8 cellular contexts compared by ENCODE assay signal in the genomic region with DNA sequence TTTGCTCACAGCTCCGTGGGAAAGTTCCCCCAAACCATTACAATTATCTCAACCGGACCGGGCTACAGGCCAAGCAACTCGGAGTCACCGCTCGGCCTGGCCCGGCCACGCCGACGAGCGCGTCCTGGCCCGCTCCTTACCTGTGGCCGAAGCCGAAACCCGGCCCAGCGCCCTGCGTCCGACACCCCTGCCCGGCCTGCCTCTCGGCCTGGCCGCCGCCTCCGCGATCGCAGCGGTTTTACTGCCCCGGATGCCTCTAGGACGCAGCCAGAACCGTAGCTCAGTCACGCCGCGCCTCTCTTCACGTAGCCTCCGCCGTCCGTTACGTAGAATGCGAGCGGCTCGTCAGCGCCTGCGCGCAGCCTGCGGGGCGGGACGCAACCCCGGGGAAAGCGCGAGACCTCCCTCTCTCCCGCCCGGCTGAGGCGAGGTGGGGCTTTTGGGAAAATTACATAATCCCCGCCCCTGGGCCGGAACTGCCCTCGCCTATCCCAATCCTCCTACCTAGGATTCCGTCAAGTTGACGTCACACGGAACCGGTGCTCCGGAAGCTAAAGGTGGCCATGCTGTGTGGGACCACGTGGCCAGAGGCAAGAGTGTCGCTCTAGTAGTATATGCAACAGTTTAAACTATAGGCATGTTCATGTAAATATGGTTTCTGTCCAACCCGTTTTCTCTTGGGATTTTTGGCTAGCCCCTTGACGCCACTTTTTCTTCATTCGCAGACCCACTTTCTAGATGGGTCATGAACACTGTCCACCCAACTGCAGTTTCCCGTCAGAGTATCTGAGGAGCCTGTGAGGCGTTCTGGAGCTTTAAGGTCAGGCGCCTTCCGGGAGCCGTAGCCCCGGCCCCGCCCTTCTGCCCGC. TPM values are rescaled to one million over a fixed set of nuclear protein-coding genes. Genes with fewer than 3 reads are reported as not detected.
DNase-seq lines count a peak whose midpoint lies in the region; ATAC-seq, FAIRE-seq and TF ChIP-seq lines count a peak whose summit lies in the region.

A gene with protein sequence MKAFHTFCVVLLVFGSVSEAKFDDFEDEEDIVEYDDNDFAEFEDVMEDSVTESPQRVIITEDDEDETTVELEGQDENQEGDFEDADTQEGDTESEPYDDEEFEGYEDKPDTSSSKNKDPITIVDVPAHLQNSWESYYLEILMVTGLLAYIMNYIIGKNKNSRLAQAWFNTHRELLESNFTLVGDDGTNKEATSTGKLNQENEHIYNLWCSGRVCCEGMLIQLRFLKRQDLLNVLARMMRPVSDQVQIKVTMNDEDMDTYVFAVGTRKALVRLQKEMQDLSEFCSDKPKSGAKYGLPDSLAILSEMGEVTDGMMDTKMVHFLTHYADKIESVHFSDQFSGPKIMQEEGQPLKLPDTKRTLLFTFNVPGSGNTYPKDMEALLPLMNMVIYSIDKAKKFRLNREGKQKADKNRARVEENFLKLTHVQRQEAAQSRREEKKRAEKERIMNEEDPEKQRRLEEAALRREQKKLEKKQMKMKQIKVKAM (minus strand): TSS at position 326 of the 869 bp plus-strand sequence. CDS start 7,422 bp downstream, outside the sequence.

- peak within 1 kb of the TSS; percentile 99 for H3K27ac Mint-ChIP-seq in chondrocyte (ENCODE audit: unreplicated experiment)

- peaks cover 7% of the 10 kb centered on the region for H4K20me1 ChIP-seq in keratinocyte (ENCODE audit: control insufficient read depth, extremely low read depth, insufficient read depth, low read length)

- TF ChIP-seq CTCF in chondrocyte (IDR thresholded peaks at IDR 0.05) (no peak), keratinocyte (optimal IDR thresholded peaks at IDR 0.05 in 1 of 3, IDR thresholded peaks at IDR 0.05 in 1 of 3, conservative IDR thresholded peaks at IDR 0.05 in 1 of 3; ENCODE audit: extremely low read depth in 1 of 3, insufficient read depth in 2 of 3, low read length in 3 of 3) (no peak)

- peaks cover 89% of the 10 kb centered on the region for H3K79me2 ChIP-seq in keratinocyte (ENCODE audit: control insufficient read depth, insufficient read depth, low read length)

- peak; percentile 99 for DNase-seq in AML-193 (lab: John Stamatoyannopoulos, UW)
- DNase-seq in NCI-H510A treated with DMSO at 0.1 percent for 48 hours (lab: John Stamatoyannopoulos, UW): peak; percentile 98
- DNase-seq in activated CD4-positive, alpha-beta T cell treated with anti-CD3 and anti-CD28 coated beads for 24 hours (ENCODE audit: low read depth in 2 of 2): peak; percentile 95 to 97
- peak; percentile 99 for DNase-seq in chondrocyte (ENCODE audit: low spot score)
- peak; percentile 94 for DNase-seq in keratinocyte (ENCODE audit: low read depth, low spot score)
- DNase-seq in stimulated activated CD4-positive, alpha-beta T cell treated with anti-CD3 and anti-CD28 coated beads, Interleukin-15, amount 100 ng/mL, for 1 hour (ENCODE audit: low read depth in 1 of 2, low spot score in 1 of 2): peak; percentile 94 to 97

- peaks cover 5% of the 10 kb centered on the region for H3K36me3 Mint-ChIP-seq in chondrocyte (ENCODE audit: low read depth)

- FAIRE-seq in keratinocyte (lab: Jason Lieb, UNC): peak; percentile 62

- H3K36me3 ChIP-seq in keratinocyte (ENCODE audit: control insufficient read depth in 2 of 2, extremely low read depth in 1 of 2, insufficient read depth in 2 of 2, low read length in 2 of 2): peaks cover 6 to 12% of the 10 kb centered on the region in 2 experiments

- H3K27me3 Mint-ChIP-seq in chondrocyte (ENCODE audit: low read depth): no peaks in the 10 kb centered on the region

- peak within 1 kb of the TSS; percentile 99 for H3K27ac ChIP-seq in keratinocyte (ENCODE audit: control insufficient read depth, insufficient read depth, low read length)

- peak within 1 kb of the TSS; percentile 91 for H2AFZ ChIP-seq in keratinocyte (ENCODE audit: control insufficient read depth, low read length)

- H3K4me3 Mint-ChIP-seq in chondrocyte (ENCODE audit: unreplicated experiment): peak within 1 kb of the TSS; percentile 96

- H3K4me2 ChIP-seq in keratinocyte (ENCODE audit: control insufficient read depth, extremely low read depth, insufficient read depth, low read depth, low read length): peak within 1 kb of the TSS; percentile 96

- dilution Hi-C loops in keratinocyte (cut with MboI; ENCODE audit: extremely low pct_ligation_motif_present, low sequenced_read_pairs): no loop called here

- no peaks in the 10 kb centered on the region for H3K9me3 ChIP-seq in keratinocyte (ENCODE audit: control insufficient read depth, low read depth, low read length)

- TF ChIP-seq POLR2A in GM19193 (IDR thresholded peaks at IDR 0.05; ENCODE audit: extremely low read depth, insufficient read depth, insufficient read length): peak; percentile 93

- ATAC-seq in HG03439 (IDR thresholded peaks at IDR 0.05; ENCODE audit: unreplicated experiment): peak; percentile 85

- no peaks in the 10 kb centered on the region for H3K9me1 ChIP-seq in keratinocyte (ENCODE audit: control insufficient read depth, extremely low read depth, insufficient read depth, low read length)

- no peaks in the 10 kb centered on the region for H3K9me3 Mint-ChIP-seq in chondrocyte (ENCODE audit: low read depth)

- peaks cover 37% of the 10 kb centered on the region for H3K4me1 Mint-ChIP-seq in chondrocyte (ENCODE audit: low read depth)

- no peaks in the 10 kb centered on the region for H3K27me3 ChIP-seq in keratinocyte (ENCODE audit: control insufficient read depth, extremely low read depth, insufficient read depth, low read length)

- H3K4me1 ChIP-seq in keratinocyte (ENCODE audit: control insufficient read depth, extremely low read depth, insufficient read depth, low read length): peaks cover 25% of the 10 kb centered on the region

- H3K4me3 ChIP-seq in keratinocyte (ENCODE audit: control insufficient read depth in 2 of 3, extremely low read depth in 1 of 3, insufficient read depth in 2 of 3, low read depth in 1 of 3, low read length in 3 of 3): peak within 1 kb of the TSS; percentile 93 to 99 (median 96)

- peak within 1 kb of the TSS; percentile 95 for H3K9ac ChIP-seq in keratinocyte (ENCODE audit: control insufficient read depth, extremely low read depth, insufficient read depth, low read length)

RNA-seq across cellular contexts. Expression of the gene that starts here (rescaled TPM):
- total RNA-seq in chondrocyte: 63.5 to 65.1 TPM (median 64.9 TPM) in 3 replicates
- polyA plus RNA-seq in keratinocyte: 56.5 to 86.4 TPM (median 73.6 TPM) in 3 replicates
- polyA plus RNA-seq in keratinocyte (2011; ENCODE audit: low read depth): 179 TPM
- 22.8 and 38.7 TPM in 2 replicates for polyA plus RNA-seq in keratinocyte (2011; cell fraction: cytosol; rRNA removed)
- polyA plus RNA-seq in keratinocyte (2011; cell fraction: nucleus; rRNA removed): 113 and 159 TPM in 2 replicates
- polyA plus RNA-seq in keratinocyte (2012; ENCODE audit: low replicate concordance): 68.3 and 69.3 TPM in 2 replicates
- polyA minus RNA-seq in keratinocyte: 30.4 to 78.8 TPM (median 48.3 TPM) in 3 replicates
- 34.0 TPM for polyA minus RNA-seq in keratinocyte (2011; cell fraction: cytosol; rRNA and poly(A)+ RNA removed)
- polyA minus RNA-seq in keratinocyte (2011; cell fraction: nucleus; rRNA and poly(A)+ RNA removed): 81.0 and 137 TPM in 2 replicates

Comparison
In these comparisons a context has a peak if more than half of its experiments do, and no peak if none do; other contexts are left out.
1. Peak in every context shown above with its lines: DNase-seq, ATAC-seq, H3K4me3 ChIP-seq and H3K27ac ChIP-seq.